ENCODE assay signal across 19 cellular contexts in genomic region chr20:4893709-4894108, GRCh38.
"Had no signal": no experiment of that assay in that cellular context is flagged by ENCODE, and none has a peak within 500 bp of the region (broad histone marks: within the 10 kb centered on the region; RNA-seq: fewer than 3 reads in every experiment).

No MANE protein-coding gene starts in this region.

- H3K27ac ChIP-seq: esophagus squamous epithelium, ovary, psoas muscle, testis, upper lobe of left lung had no signal

- H3K27me3 Mint-ChIP-seq: activated B cell treated with CpG ODN at 0.5 μM for 24 hours; activated CD4-positive, alpha-beta memory T cell treated with anti-CD3 and anti-CD28 coated beads, Interleukin-2, amount 10 ng/mL, durations not matched to agents 7 days and 5 days; naive B cell had no signal

- DNase-seq: activated B cell treated with CpG ODN at 0.5 μM for 24 hours; activated CD4-positive, alpha-beta memory T cell treated with anti-CD3 and anti-CD28 coated beads, Interleukin-2, amount 10 ng/mL, durations not matched to agents 7 days and 5 days; activated CD4-positive, alpha-beta T cell treated with anti-CD3 and anti-CD28 coated beads for 4 hours; activated effector memory CD4-positive, alpha-beta T cell treated with anti-CD3 and anti-CD28 coated beads, Interleukin-2, amount 50 U/mL, for 16 hours; activated naive CD4-positive, alpha-beta T cell treated with anti-CD3 and anti-CD28 coated beads, Interleukin-2, amount 50 U/mL, for 16 hours; activated T-cell treated with anti-CD3 and anti-CD28 coated beads, Interleukin-2, amount 50 U/mL, for 4 hours; amniotic stem cell; effector CD4-positive, alpha-beta T cell; esophagus squamous epithelium; mesenchymal stem cell; mucosa of descending colon; naive B cell; ovary; psoas muscle; right cardiac atrium; SK-N-SH; T-helper 9 cell; testis; upper lobe of left lung had no signal

- H3K4me1 ChIP-seq: psoas muscle had no signal

- H3K4me3 Mint-ChIP-seq: activated B cell treated with CpG ODN at 0.5 μM for 24 hours; activated CD4-positive, alpha-beta memory T cell treated with anti-CD3 and anti-CD28 coated beads, Interleukin-2, amount 10 ng/mL, durations not matched to agents 7 days and 5 days; activated T-cell treated with anti-CD3 and anti-CD28 coated beads, Interleukin-2, amount 50 U/mL, for 4 hours; naive B cell had no signal

- H3K36me3 ChIP-seq: ovary had no signal

- H3K27me3 ChIP-seq: esophagus squamous epithelium, ovary, testis, upper lobe of left lung had no signal

- H3K9me3 Mint-ChIP-seq: activated B cell treated with CpG ODN at 0.5 μM for 24 hours; activated CD4-positive, alpha-beta memory T cell treated with anti-CD3 and anti-CD28 coated beads, Interleukin-2, amount 10 ng/mL, durations not matched to agents 7 days and 5 days; activated T-cell treated with anti-CD3 and anti-CD28 coated beads, Interleukin-2, amount 50 U/mL, for 4 hours; naive B cell had no signal

- ATAC-seq: activated T-cell treated with anti-CD3 and anti-CD28 coated beads, Interleukin-2, amount 50 U/mL, for 4 hours; mucosa of descending colon; right cardiac atrium had no signal

- H3K4me3 ChIP-seq: esophagus squamous epithelium, mucosa of descending colon, ovary, psoas muscle, testis, upper lobe of left lung had no signal

- H3K27ac Mint-ChIP-seq: activated CD4-positive, alpha-beta memory T cell treated with anti-CD3 and anti-CD28 coated beads, Interleukin-2, amount 10 ng/mL, durations not matched to agents 7 days and 5 days had no signal

- H3K9me3 ChIP-seq: esophagus squamous epithelium, mucosa of descending colon, ovary, psoas muscle, SK-N-SH, testis, upper lobe of left lung had no signal
